Comparison of ENCODE assay signal across 21 cellular contexts in genomic region chr16:7097537-7097936, GRCh38.
DNase-seq lines count a peak whose midpoint lies in the region; ATAC-seq, FAIRE-seq and TF ChIP-seq lines count a peak whose summit lies in the region.
"Had no signal": no experiment of that assay in that cellular context is flagged by ENCODE, and none has a peak within 500 bp of the region (broad histone marks: within the 10 kb centered on the region; RNA-seq: fewer than 3 reads in every experiment).

No MANE protein-coding gene starts in this region.

- H3K79me2 ChIP-seq in H1 (ENCODE audit: control insufficient read depth in 1 of 2, insufficient read depth in 2 of 2, low read length in 2 of 2): no peaks in the 10 kb centered on the region

- POLR2A ChIA-PET in A549 (lab: Yijun Ruan, JAX): no interaction called here
- POLR2A ChIA-PET in IMR-90 (lab: Charles Lee; ENCODE audit: unreplicated experiment): no interaction called here
- POLR2A ChIA-PET in H1 (lab: Charles Lee; ENCODE audit: partially characterized antibody): no interaction called here

- H3K27me3 ChIP-seq in IMR-90 (ENCODE audit: control insufficient read depth, insufficient read depth, low read length): no peaks in the 10 kb centered on the region
- no peaks in the 10 kb centered on the region for H3K27me3 ChIP-seq in H1 (replicated peaks in 1 of 4; ENCODE audit: control insufficient read depth in 3 of 4, extremely low read depth in 1 of 4, insufficient read depth in 3 of 4, low read length in 3 of 4)
- H3K27me3 ChIP-seq: BLaER1 had no signal

- H3K23ac ChIP-seq in IMR-90 (ENCODE audit: low read depth, low read length) (no peak overlapping the region), H1 (ENCODE audit: insufficient read length) (no peak overlapping the region)

- H3K27ac ChIP-seq in A549: no peak overlapping the region
- H3K27ac ChIP-seq in IMR-90 (ENCODE audit: insufficient read depth, low read length): no peak overlapping the region
- no peak overlapping the region for H3K27ac ChIP-seq in H1 (ENCODE audit: low read depth, low read length)
- H3K27ac ChIP-seq: BLaER1, C4-2B had no signal

- no peak overlapping the region for H4K91ac ChIP-seq in IMR-90 (ENCODE audit: insufficient read depth, low read depth, low read length)
- no peak overlapping the region for H4K91ac ChIP-seq in H1 (replicated peaks; ENCODE audit: insufficient read length, low read length)

- H2AK9ac ChIP-seq in IMR-90 (replicated peaks; ENCODE audit: low read depth, low read length, poor library complexity): no peak overlapping the region

- BruUV-seq in IMR-90 (replicated peaks; lab: Mats Ljungman, UMichigan): no TSS peak

- H3K36me3 Mint-ChIP-seq in neural crest cell (ENCODE audit: low read depth): no peaks in the 10 kb centered on the region
- H3K36me3 Mint-ChIP-seq: CD4-positive, CD25-positive, alpha-beta regulatory T cell; CD8-positive, alpha-beta T cell had no signal

- H3K4me3 Mint-ChIP-seq in neural crest cell: no peak overlapping the region
- H3K4me3 Mint-ChIP-seq: B cell; CD4-positive, CD25-positive, alpha-beta regulatory T cell; CD8-positive, alpha-beta T cell; GM23338; HFFc6 had no signal

- dilution Hi-C loops in IMR-90 (cut with HindIII; ENCODE audit: low sequenced_read_pairs, unreplicated experiment): no loop called here

- peaks cover 1% of the 10 kb centered on the region; the same call in 1 of the 2 replicates for H3K23me2 ChIP-seq in H1 (ENCODE audit: low read depth, low read length)

- TF ChIP-seq EP300 in A549 (IDR thresholded peaks at IDR 0.05): no peak
- TF ChIP-seq EP300 in H1 (IDR thresholded peaks at IDR 0.05; ENCODE audit: borderline replicate concordance in 1 of 2, low read depth in 2 of 2, low read length in 2 of 2): no peak

- peaks cover 34% of the 10 kb centered on the region for H3K4me1 Mint-ChIP-seq in neural crest cell
- H3K4me1 Mint-ChIP-seq: B cell; CD4-positive, CD25-positive, alpha-beta regulatory T cell had no signal

- no peak overlapping the region for H3K14ac ChIP-seq in IMR-90 (replicated peaks; ENCODE audit: low read depth, low read length)
- H3K14ac ChIP-seq in H1 (ENCODE audit: insufficient read length): no peak overlapping the region

- H3K4me2 ChIP-seq in A549: no peak overlapping the region
- H3K4me2 ChIP-seq in IMR-90 (ENCODE audit: low read depth, low read length): no peak overlapping the region
- H3K4me2 ChIP-seq in H1 (ENCODE audit: insufficient read depth in 1 of 2, low read depth in 2 of 2, low read length in 2 of 2): no peak overlapping the region
- H3K4me2 ChIP-seq: BLaER1, GM23338 had no signal

- FAIRE-seq in A549 (lab: Jason Lieb, UNC) (no peak), H1 (lab: Jason Lieb, UNC) (no peak)
- FAIRE-seq: G401.6, GM12892, H54 had no signal

- no peak overlapping the region for H2BK15ac ChIP-seq in IMR-90 (ENCODE audit: low read depth, low read length)
- H2BK15ac ChIP-seq in H1 (ENCODE audit: low read length): no peak overlapping the region

- ATAC-seq in A549 (no peak), IMR-90 (ENCODE audit: low read depth) (no peak), GM21390 (IDR thresholded peaks at IDR 0.05; ENCODE audit: unreplicated experiment) (no peak), GM19467 (IDR thresholded peaks at IDR 0.05; ENCODE audit: unreplicated experiment) (no peak)
- ATAC-seq: CD8-positive, alpha-beta T cell; GM23338 had no signal

- no peak overlapping the region for H2BK120ac ChIP-seq in IMR-90 (ENCODE audit: low read depth, low read length)
- H2BK120ac ChIP-seq in H1 (replicated peaks; ENCODE audit: low read depth, low read length): no peak overlapping the region

- H3K36me3 ChIP-seq in IMR-90 (ENCODE audit: control insufficient read depth, insufficient read depth, low read length): no peaks in the 10 kb centered on the region
- H3K36me3 ChIP-seq in H1 (ENCODE audit: control insufficient read depth in 2 of 4, insufficient read depth in 4 of 4, low read length in 3 of 4): no peaks in the 10 kb centered on the region; a peak in 1 of 8 replicates
- H3K36me3 ChIP-seq: BLaER1, HAP-1 had no signal

- no peak overlapping the region for H3K9ac ChIP-seq in IMR-90 (ENCODE audit: low read depth, low read length)
- H3K9ac ChIP-seq in H1 (replicated peaks in 1 of 4; ENCODE audit: extremely low read depth in 1 of 4, low read depth in 3 of 4, low read length in 3 of 4): no peak overlapping the region
- H3K9ac ChIP-seq: BLaER1 had no signal

- intact Hi-C loops in IMR-90 (cut with micrococcal nuclease): no loop called here

- H4K20me1 ChIP-seq in IMR-90 (ENCODE audit: insufficient read depth, low read length): no peaks in the 10 kb centered on the region
- no peaks in the 10 kb centered on the region for H4K20me1 ChIP-seq in H1 (replicated peaks in 1 of 2; ENCODE audit: control insufficient read depth in 1 of 2, insufficient read depth in 2 of 2, low read length in 2 of 2)
- H4K20me1 ChIP-seq: BLaER1 had no signal

- DNase-seq in A549 (ENCODE audit: low read depth in 1 of 2, low spot score in 1 of 2) (no peak), IMR-90 (no peak), H1 (ENCODE audit: low read depth in 1 of 2, low spot score in 2 of 2) (no peak), neural crest cell (ENCODE audit: low read depth, low spot score) (no peak), activated gamma-delta T cell treated with Interleukin-2 at 50 U/mL for 16 hours (no peak)
- DNase-seq: Caco-2; CD4-positive, CD25-positive, alpha-beta regulatory T cell; CD8-positive, alpha-beta T cell; DMS153; DND-41; HFFc6 had no signal

- peak overlapping the region; percentile 3 for H3K27ac Mint-ChIP-seq in neural crest cell (ENCODE audit: unreplicated experiment)
- H3K27ac Mint-ChIP-seq: B cell; CD8-positive, alpha-beta T cell; GM23338; HFFc6 had no signal

- no peak for TF ChIP-seq POLR2A in A549 (IDR thresholded peaks at IDR 0.05; ENCODE audit: low read length)
- TF ChIP-seq POLR2A in IMR-90 (IDR thresholded peaks at IDR 0.05; ENCODE audit: low read depth, low read length): no peak
- no peak for TF ChIP-seq POLR2A in H1 (IDR thresholded peaks at IDR 0.05; ENCODE audit: control extremely low read depth in 1 of 2, low read depth in 2 of 2, low read length in 2 of 2)

- H2BK20ac ChIP-seq in IMR-90 (ENCODE audit: low read depth, low read length) (no peak overlapping the region), H1 (ENCODE audit: low read length) (no peak overlapping the region)

- H3K9me3 ChIP-seq in A549: no peaks in the 10 kb centered on the region
- H3K9me3 ChIP-seq in IMR-90 (ENCODE audit: control insufficient read depth, insufficient read depth, low read length): peaks cover 14% of the 10 kb centered on the region
- no peaks in the 10 kb centered on the region for H3K9me3 ChIP-seq in H1 (ENCODE audit: insufficient read depth in 2 of 2, low read depth in 1 of 2, low read length in 1 of 2)
- H3K9me3 ChIP-seq: BLaER1, Caco-2, HAP-1 had no signal

- H3K9me1 ChIP-seq in IMR-90 (ENCODE audit: insufficient read depth, low read length): no peaks in the 10 kb centered on the region

- TF ChIP-seq RAD21 in A549 (conservative IDR thresholded peaks at IDR 0.05 in 1 of 2, IDR thresholded peaks at IDR 0.05 in 1 of 2): no peak
- TF ChIP-seq RAD21 in IMR-90 (IDR thresholded peaks at IDR 0.05; ENCODE audit: low read length): no peak
- no peak for TF ChIP-seq RAD21 in H1 (IDR thresholded peaks at IDR 0.05 in 1 of 2, conservative IDR thresholded peaks at IDR 0.05 in 1 of 2; ENCODE audit: low read depth in 2 of 2, low read length in 2 of 2)

- no peak overlapping the region for H2AK5ac ChIP-seq in IMR-90 (ENCODE audit: low read depth, low read length)
- H2AK5ac ChIP-seq in H1 (ENCODE audit: low read depth, low read length): no peak overlapping the region

- no peak overlapping the region for H2BK12ac ChIP-seq in H1 (ENCODE audit: low read depth, low read length)

- no peak overlapping the region for H3K4ac ChIP-seq in IMR-90 (ENCODE audit: low read depth, low read length)
- H3K4ac ChIP-seq in H1 (replicated peaks; ENCODE audit: insufficient read length, low read depth, low read length): no peak overlapping the region

- H4K5ac ChIP-seq in IMR-90 (ENCODE audit: low read depth, low read length): no peak overlapping the region
- H4K5ac ChIP-seq in H1 (ENCODE audit: insufficient read length, low read depth, low read length): no peak overlapping the region

- H4K8ac ChIP-seq in IMR-90 (ENCODE audit: low read depth in 2 of 2, low read length in 2 of 2) (no peak overlapping the region), H1 (ENCODE audit: extremely low read depth, insufficient read depth, low read length) (no peak overlapping the region)

- H2BK5ac ChIP-seq in IMR-90 (ENCODE audit: low read depth, low read length, poor library complexity, severe bottlenecking) (no peak overlapping the region), H1 (ENCODE audit: low read depth, low read length) (no peak overlapping the region)

- CTCF ChIA-PET in A549 (lab: Yijun Ruan, JAX): no interaction called here
- CTCF ChIA-PET in IMR-90 (lab: Yijun Ruan, JAX): no interaction called here
- CTCF ChIA-PET in H1 (lab: Charles Lee; ENCODE audit: partially characterized antibody): interaction anchor here (1.7 kb wide), 1 partner anchor 170 kb away, joined by 8 read pairs; no protein-coding TSS in a partner anchor

- in situ Hi-C loops in IMR-90 (cut with MboI; ENCODE audit: low sequenced_read_pairs): no loop called here

- H3K4me1 ChIP-seq in A549 (no peaks in the 10 kb centered on the region), IMR-90 (ENCODE audit: control insufficient read depth, insufficient read depth, low read length) (no peaks in the 10 kb centered on the region), H1 (replicated peaks in 1 of 4; ENCODE audit: control insufficient read depth in 3 of 4, insufficient read depth in 4 of 4, low read length in 3 of 4) (peaks cover 0 to 2% (median 0%) of the 10 kb centered on the region in 4 experiments; a peak in 1 of 7 replicates)
- H3K4me1 ChIP-seq: BLaER1, Caco-2, HAP-1 had no signal

- TF ChIP-seq CTCF in A549 (IDR thresholded peaks at IDR 0.05): no peak
- TF ChIP-seq CTCF in IMR-90 (conservative IDR thresholded peaks at IDR 0.05; ENCODE audit: low read depth, low read length): no peak
- TF ChIP-seq CTCF in H1 (IDR thresholded peaks at IDR 0.05; ENCODE audit: control extremely low read depth in 1 of 3, insufficient read depth in 1 of 3, low read depth in 1 of 3, low read length in 3 of 3): no peak
- no peak for TF ChIP-seq CTCF in neural crest cell (conservative IDR thresholded peaks at IDR 0.05)

- no peak overlapping the region for H2AFZ ChIP-seq in IMR-90 (replicated peaks; ENCODE audit: low read length, poor library complexity)
- no peak overlapping the region; the same call in 1 of the 2 replicates for H2AFZ ChIP-seq in H1 (ENCODE audit: low read length)
- H2AFZ ChIP-seq: GM23338 had no signal

- H3K56ac ChIP-seq in IMR-90 (ENCODE audit: extremely low read depth, insufficient read depth, low read length) (no peak overlapping the region), H1 (replicated peaks; ENCODE audit: insufficient read length, low read depth, low read length) (no peak overlapping the region)

- H3K79me1 ChIP-seq in IMR-90 (ENCODE audit: low read depth in 1 of 2, low read length in 2 of 2) (no peaks in the 10 kb centered on the region), H1 (ENCODE audit: low read depth, low read length) (no peaks in the 10 kb centered on the region)

- H3K4me3 ChIP-seq in A549: no peak overlapping the region
- no peak overlapping the region for H3K4me3 ChIP-seq in IMR-90 (ENCODE audit: insufficient read depth, low read depth, low read length)
- H3K4me3 ChIP-seq in H1 (ENCODE audit: extremely low read depth in 1 of 4, insufficient read depth in 2 of 4, low read depth in 3 of 4, low read length in 4 of 4): no peak overlapping the region
- H3K4me3 ChIP-seq: BLaER1, GM23338, HAP-1 had no signal

- H3K18ac ChIP-seq in IMR-90 (ENCODE audit: low read depth, low read length) (no peak overlapping the region), H1 (ENCODE audit: extremely low read depth, low read length) (no peak overlapping the region)

- H3K27me3 Mint-ChIP-seq in neural crest cell (ENCODE audit: low read depth): no peaks in the 10 kb centered on the region
- H3K27me3 Mint-ChIP-seq: B cell; CD4-positive, CD25-positive, alpha-beta regulatory T cell had no signal

- H3K9me3 Mint-ChIP-seq in neural crest cell: no peaks in the 10 kb centered on the region

- 3% methylated on average over 1 of the region's 1 CpG for WGBS in A549 (ENCODE audit: missing lambda C conversion rate)
- WGBS in IMR-90 (ENCODE audit: extremely low coverage in 2 of 2, insufficient read length in 1 of 2), 2 experiments: 0% methylated on average over 1 of the region's 1 CpG; no CpG with 5 or more reads in 1 of the 2 experiments
- WGBS in H1 (ENCODE audit: extremely low coverage in 1 of 2, insufficient coverage in 1 of 2, insufficient read length in 1 of 2, insufficient replicate concordance in 2 of 2, low coverage in 1 of 2, low lambda C conversion rate in 2 of 2, missing lambda C conversion rate in 1 of 2), 2 experiments: 45% methylated on average over 1 of the region's 1 CpG; no CpG with 5 or more reads in 1 of the 2 experiments

Comparison
In these comparisons a context has a peak if more than half of its experiments do, and no peak if none do; other contexts are left out.
1. Of the 18 proteins assayed by ChIP-seq in both H1 and A549: peak only in H1: none; only in A549: none; in both: MAFK; in neither: 17.